ENCODE assay signal across 21 cellular contexts in genomic region chr17:61238455-61238933, GRCh38.
A peak's percentile ranks its signal among the peaks of the same experiment; 100 is the strongest.
DNase-seq lines count a peak whose midpoint lies in the region; ATAC-seq, FAIRE-seq and TF ChIP-seq lines count a peak whose summit lies in the region.
"Had no signal": no experiment of that assay in that cellular context is flagged by ENCODE, and none has a peak within 500 bp of the region (broad histone marks: within the 10 kb centered on the region; RNA-seq: fewer than 3 reads in every experiment).

No MANE protein-coding gene starts in this region.

- no peaks in the 10 kb centered on the region for H3K79me2 ChIP-seq in astrocyte (ENCODE audit: insufficient read depth, low read length)

- peaks cover 19% of the 10 kb centered on the region for H3K4me1 Mint-ChIP-seq in astrocyte (ENCODE audit: low read depth, unreplicated experiment)
- H3K4me1 Mint-ChIP-seq in immature natural killer cell, result no peaks in the 10 kb centered on the region
- H3K4me1 Mint-ChIP-seq: T-helper 17 cell had no signal

- H3K4me3 ChIP-seq in astrocyte (ENCODE audit: insufficient read depth, low read depth, low read length), result no peak overlapping the region
- H3K4me3 ChIP-seq in gastrocnemius medialis, result no peak overlapping the region
- H3K4me3 ChIP-seq: neural progenitor cell, stomach, upper lobe of right lung had no signal

- ATAC-seq in gastrocnemius medialis (peak; percentile 26 to 61), GM18511 (IDR thresholded peaks at IDR 0.05; ENCODE audit: unreplicated experiment) (no peak)
- ATAC-seq: left cardiac atrium, T-helper 17 cell, upper lobe of right lung had no signal

- H3K36me3 Mint-ChIP-seq in astrocyte (ENCODE audit: low read depth, unreplicated experiment) (no peaks in the 10 kb centered on the region), immature natural killer cell (peaks cover 0 to 5% (median 0%) of the 10 kb centered on the region in 3 donors)
- H3K36me3 Mint-ChIP-seq: neural progenitor cell had no signal

- DNase-seq in EH (ENCODE audit: low read depth) (peak; percentile 44), M059J (ENCODE audit: low read depth) (peak; percentile 55), astrocyte (ENCODE audit: low read depth) (peak; percentile 44), gastrocnemius medialis (peak in 1 of 2 donors; percentile 16), NCI-H1092 treated with DMSO at 0.1 percent for 48 hours (lab: John Stamatoyannopoulos, UW) (no peak), immature natural killer cell (no peak)
- DNase-seq: activated CD4-positive, alpha-beta T cell treated with anti-CD3 and anti-CD28 coated beads, Interleukin-2, amount 50 U/mL, for 48 hours; endodermal cell; H7; left cardiac atrium; midbrain; NCI-H1105; NCI-H510A treated with DMSO at 0.1 percent for 48 hours; OCI-M1; stimulated activated CD4-positive, alpha-beta T cell treated with anti-CD3 and anti-CD28 coated beads, Interleukin-4, amount 100 ng/mL, for 1 hour; stomach; T-helper 17 cell; upper lobe of right lung had no signal

- H3K27me3 Mint-ChIP-seq in astrocyte (ENCODE audit: low read depth, unreplicated experiment) (no peaks in the 10 kb centered on the region), immature natural killer cell (ENCODE audit: low read depth in 3 of 3) (peaks cover 0 to 2% (median 0%) of the 10 kb centered on the region in 3 donors)
- H3K27me3 Mint-ChIP-seq: activated naive CD4-positive, alpha-beta T cell treated with anti-CD3 and anti-CD28 coated beads, Interleukin-2, amount 50 U/mL, for 24 hours; T-helper 17 cell had no signal

- no peak overlapping the region for H3K9ac ChIP-seq in astrocyte (ENCODE audit: low read length)
- H3K9ac ChIP-seq: neural progenitor cell had no signal

- intact Hi-C loops in gastrocnemius medialis (cut with DNase I; ENCODE audit: low total_unique reads), result no loop called here

- no peak overlapping the region for H3K27ac Mint-ChIP-seq in astrocyte (ENCODE audit: unreplicated experiment)
- no peak overlapping the region for H3K27ac Mint-ChIP-seq in immature natural killer cell
- H3K27ac Mint-ChIP-seq: endodermal cell, neural progenitor cell, T-helper 17 cell had no signal

- H3K9me3 Mint-ChIP-seq in astrocyte (ENCODE audit: unreplicated experiment), result no peaks in the 10 kb centered on the region
- no peaks in the 10 kb centered on the region for H3K9me3 Mint-ChIP-seq in immature natural killer cell
- H3K9me3 Mint-ChIP-seq: activated naive CD4-positive, alpha-beta T cell treated with anti-CD3 and anti-CD28 coated beads, Interleukin-2, amount 50 U/mL, for 24 hours; neural progenitor cell had no signal

- H2AFZ ChIP-seq in astrocyte (ENCODE audit: low read depth, low read length), result no peak overlapping the region
- H2AFZ ChIP-seq: neural progenitor cell had no signal

- no peaks in the 10 kb centered on the region for H3K36me3 ChIP-seq in astrocyte (ENCODE audit: insufficient read depth, low read length)
- no peaks in the 10 kb centered on the region for H3K36me3 ChIP-seq in gastrocnemius medialis
- H3K36me3 ChIP-seq: neural progenitor cell, stomach, upper lobe of right lung had no signal

- H3K4me1 ChIP-seq in astrocyte (ENCODE audit: insufficient read depth, low read length), result peaks cover 19% of the 10 kb centered on the region
- peaks cover 19 to 23% of the 10 kb centered on the region in 2 donors for H3K4me1 ChIP-seq in gastrocnemius medialis

- TF ChIP-seq CTCF in astrocyte (IDR thresholded peaks at IDR 0.05; ENCODE audit: insufficient read depth, low read depth, low read length), result no peak
- no peak for TF ChIP-seq CTCF in gastrocnemius medialis (IDR thresholded peaks at IDR 0.05 in 4 of 5, conservative IDR thresholded peaks at IDR 0.05 in 1 of 5)

- no peaks in the 10 kb centered on the region for H3K27me3 ChIP-seq in astrocyte (ENCODE audit: insufficient read depth, low read length)
- no peaks in the 10 kb centered on the region for H3K27me3 ChIP-seq in gastrocnemius medialis
- H3K27me3 ChIP-seq: neural progenitor cell, stomach, upper lobe of right lung had no signal

- H3K4me3 Mint-ChIP-seq in astrocyte (ENCODE audit: unreplicated experiment) (no peak overlapping the region), immature natural killer cell (no peak overlapping the region)
- H3K4me3 Mint-ChIP-seq: activated naive CD4-positive, alpha-beta T cell treated with anti-CD3 and anti-CD28 coated beads, Interleukin-2, amount 50 U/mL, for 24 hours; endodermal cell; neural progenitor cell; T-helper 17 cell had no signal

- H3K4me2 ChIP-seq in astrocyte (ENCODE audit: low read length), result peak overlapping the region; percentile 31
- H3K4me2 ChIP-seq: neural progenitor cell had no signal

- in situ Hi-C loops in gastrocnemius medialis (cut with MboI; ENCODE audit: low sequenced_read_pairs in 4 of 4), result no loop called here

- peaks cover 5% of the 10 kb centered on the region for H3K9me3 ChIP-seq in astrocyte (ENCODE audit: insufficient read depth, low read depth, low read length)
- H3K9me3 ChIP-seq in gastrocnemius medialis, result no peaks in the 10 kb centered on the region
- H3K9me3 ChIP-seq: upper lobe of right lung had no signal

- no peak for FAIRE-seq in astrocyte (lab: Jason Lieb, UNC)

- no peak overlapping the region for H3K27ac ChIP-seq in astrocyte (ENCODE audit: low read depth, low read length)
- H3K27ac ChIP-seq in gastrocnemius medialis, result peak overlapping the region in 3 of 4 donors; percentile 33 to 52 (median 33)
- H3K27ac ChIP-seq: neural progenitor cell, stomach, upper lobe of right lung had no signal

- no peaks in the 10 kb centered on the region for H4K20me1 ChIP-seq in astrocyte (ENCODE audit: insufficient read depth, low read length)

- no peak for TF ChIP-seq POLR2A in gastrocnemius medialis (IDR thresholded peaks at IDR 0.05)

Comparison
In these comparisons a context has a peak if more than half of its experiments do, and no peak if none do; other contexts are left out.
1. DNase-seq: peak in EH (single experiment), M059J (single experiment) and astrocyte (single experiment); none in NCI-H1092 treated with DMSO at 0.1 percent for 48 hours (single experiment) and immature natural killer cell (0 of 3).